In the genomic region with DNA sequence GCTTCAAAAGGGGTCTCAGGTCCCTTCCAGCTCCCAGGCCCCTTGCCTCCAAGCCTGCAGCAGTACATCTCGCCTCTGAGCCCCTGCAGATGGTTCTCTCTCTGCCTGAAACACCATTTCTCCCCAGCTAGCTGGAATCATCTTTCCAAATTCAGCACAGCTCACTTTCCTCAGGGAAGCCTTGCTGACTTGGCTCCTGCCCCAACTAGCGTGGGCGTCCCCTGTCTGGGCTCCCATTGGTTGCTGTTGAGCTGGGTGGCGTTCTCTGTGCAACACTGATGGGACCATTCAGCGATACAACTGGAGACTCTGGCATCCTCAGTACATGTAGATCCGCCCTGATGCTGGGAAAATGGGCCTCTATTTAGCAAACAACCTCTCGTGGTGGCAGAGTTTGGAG, we compare ENCODE assay signal across 21 cellular contexts.
"Had no signal": no experiment of that assay in that cellular context is flagged by ENCODE, and none has a peak within 500 bp of the region (broad histone marks: within the 10 kb centered on the region; RNA-seq: fewer than 3 reads in every experiment).

No MANE protein-coding gene starts in this region.

- H3K27ac ChIP-seq: foreskin keratinocyte, hepatocyte, left ventricle myocardium inferior, thyroid gland, upper lobe of right lung had no signal

- H3K4me3 ChIP-seq: hepatocyte, left ventricle myocardium inferior, thyroid gland, upper lobe of right lung had no signal

- H3K36me3 Mint-ChIP-seq: activated naive CD8-positive, alpha-beta T cell treated with anti-CD3 and anti-CD28 coated beads for 36 hours; immature natural killer cell had no signal

- H3K4me1 ChIP-seq: foreskin keratinocyte, left ventricle myocardium inferior, thyroid gland, upper lobe of right lung had no signal

- H3K27ac Mint-ChIP-seq: activated naive CD8-positive, alpha-beta T cell treated with anti-CD3 and anti-CD28 coated beads for 36 hours; immature natural killer cell; nephron; progenitor cell of endocrine pancreas; T-helper 17 cell had no signal

- H3K9me3 ChIP-seq: left ventricle myocardium inferior, thyroid gland, upper lobe of right lung had no signal

- H3K27me3 ChIP-seq: foreskin keratinocyte, thyroid gland had no signal

- ATAC-seq: foreskin keratinocyte, T-helper 17 cell, upper lobe of right lung had no signal

- H3K27me3 Mint-ChIP-seq: activated naive CD8-positive, alpha-beta T cell treated with anti-CD3 and anti-CD28 coated beads for 36 hours had no signal

- H3K4me3 Mint-ChIP-seq: activated naive CD8-positive, alpha-beta T cell treated with anti-CD3 and anti-CD28 coated beads for 36 hours; immature natural killer cell; nephron; T-helper 17 cell had no signal

- H3K4me1 Mint-ChIP-seq: activated naive CD8-positive, alpha-beta T cell treated with anti-CD3 and anti-CD28 coated beads for 36 hours; immature natural killer cell; nephron; T-helper 17 cell had no signal

- DNase-seq: activated CD4-positive, alpha-beta T cell treated with anti-CD3 and anti-CD28 coated beads for 4 hours; activated CD4-positive, alpha-beta T cell treated with anti-CD3 and anti-CD28 coated beads, Interleukin-2, amount 50 U/mL, for 48 hours; activated CD4-positive, CD25-positive, alpha-beta regulatory T cell; activated naive CD4-positive, alpha-beta T cell treated with Interleukin-2 at 50 U/mL for 16 hours; activated naive CD8-positive, alpha-beta T cell treated with anti-CD3 and anti-CD28 coated beads for 36 hours; activated T-cell treated with anti-CD3 and anti-CD28 coated beads, Interleukin-2, amount 50 U/mL, for 48 hours; cerebellar nuclear complex; effector CD4-positive, alpha-beta T cell; erythroblast; foreskin keratinocyte; immature natural killer cell; kidney glomerular epithelial cell; left ventricle myocardium inferior; stimulated activated CD4-positive, alpha-beta T cell treated with anti-CD3 and anti-CD28 coated beads, Interleukin-4, amount 100 ng/mL, for 1 hour; stimulated activated naive CD4-positive, alpha-beta T cell treated with Interleukin-2 at 50 U/mL for 16 hours; T-helper 17 cell; thyroid gland; upper lobe of right lung had no signal

- H3K9me3 Mint-ChIP-seq: activated naive CD8-positive, alpha-beta T cell treated with anti-CD3 and anti-CD28 coated beads for 36 hours; immature natural killer cell; nephron had no signal

- H3K36me3 ChIP-seq: left ventricle myocardium inferior, thyroid gland, upper lobe of right lung had no signal
